ENCODE assay signal across 2 cellular contexts in genomic region chr3:54916722-54917121, GRCh38.
TF ChIP-seq lines count a peak whose summit lies in the region.

No MANE protein-coding gene starts in this region.

TF ChIP-seq in IMR-90, 13 proteins besides CTCF, POLR2A, EP300 and RAD21:
- no peak for TF ChIP-seq CEBPB (IDR thresholded peaks at IDR 0.05; ENCODE audit: low read depth, low read length)
- no peak for TF ChIP-seq SMC3 (IDR thresholded peaks at IDR 0.05; ENCODE audit: low read depth, low read length)
- TF ChIP-seq, protein P1, sequence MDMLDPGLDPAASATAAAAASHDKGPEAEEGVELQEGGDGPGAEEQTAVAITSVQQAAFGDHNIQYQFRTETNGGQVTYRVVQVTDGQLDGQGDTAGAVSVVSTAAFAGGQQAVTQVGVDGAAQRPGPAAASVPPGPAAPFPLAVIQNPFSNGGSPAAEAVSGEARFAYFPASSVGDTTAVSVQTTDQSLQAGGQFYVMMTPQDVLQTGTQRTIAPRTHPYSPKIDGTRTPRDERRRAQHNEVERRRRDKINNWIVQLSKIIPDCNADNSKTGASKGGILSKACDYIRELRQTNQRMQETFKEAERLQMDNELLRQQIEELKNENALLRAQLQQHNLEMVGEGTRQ (IDR thresholded peaks at IDR 0.05; ENCODE audit: low read depth, low read length): no peak
- no peak for TF ChIP-seq MXI1 (IDR thresholded peaks at IDR 0.05; ENCODE audit: borderline replicate concordance, low read depth, low read length)
- no peak for TF ChIP-seq FOS (IDR thresholded peaks at IDR 0.05; ENCODE audit: low read depth, low read length)
- TF ChIP-seq, protein P2, sequence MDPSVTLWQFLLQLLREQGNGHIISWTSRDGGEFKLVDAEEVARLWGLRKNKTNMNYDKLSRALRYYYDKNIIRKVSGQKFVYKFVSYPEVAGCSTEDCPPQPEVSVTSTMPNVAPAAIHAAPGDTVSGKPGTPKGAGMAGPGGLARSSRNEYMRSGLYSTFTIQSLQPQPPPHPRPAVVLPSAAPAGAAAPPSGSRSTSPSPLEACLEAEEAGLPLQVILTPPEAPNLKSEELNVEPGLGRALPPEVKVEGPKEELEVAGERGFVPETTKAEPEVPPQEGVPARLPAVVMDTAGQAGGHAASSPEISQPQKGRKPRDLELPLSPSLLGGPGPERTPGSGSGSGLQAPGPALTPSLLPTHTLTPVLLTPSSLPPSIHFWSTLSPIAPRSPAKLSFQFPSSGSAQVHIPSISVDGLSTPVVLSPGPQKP (IDR thresholded peaks at IDR 0.05; ENCODE audit: borderline replicate concordance, low read depth, low read length): no peak
- TF ChIP-seq MAFK (IDR thresholded peaks at IDR 0.05; ENCODE audit: low read depth, low read length): no peak
- no peak for TF ChIP-seq MAZ (IDR thresholded peaks at IDR 0.05; ENCODE audit: borderline replicate concordance, low read depth, low read length)
- no peak for TF ChIP-seq CHD1 (IDR thresholded peaks at IDR 0.05; ENCODE audit: low read depth, low read length)
- no peak for TF ChIP-seq RCOR1 (IDR thresholded peaks at IDR 0.05; ENCODE audit: insufficient replicate concordance, low read length)
- no peak for TF ChIP-seq RFX5 (IDR thresholded peaks at IDR 0.05; ENCODE audit: low read depth, low read length)
- TF ChIP-seq BHLHE40 (IDR thresholded peaks at IDR 0.05; ENCODE audit: low read depth, low read length): no peak
- TF ChIP-seq NFE2L2 (IDR thresholded peaks at IDR 0.05; ENCODE audit: low read depth, low read length): no peak

TF ChIP-seq in H1, 55 proteins besides CTCF, POLR2A, EP300 and RAD21:
- TF ChIP-seq YY1 (IDR thresholded peaks at IDR 0.05; ENCODE audit: low read depth, low read length) (no peak), BRCA1 (IDR thresholded peaks at IDR 0.05; ENCODE audit: low read depth, low read length) (no peak), SRF (IDR thresholded peaks at IDR 0.05; ENCODE audit: low read depth, low read length) (peak; percentile 50; the same call in 1 of the 2 replicates)
